Comparison of ENCODE assay signal across 8 cellular contexts in the genomic region with DNA sequence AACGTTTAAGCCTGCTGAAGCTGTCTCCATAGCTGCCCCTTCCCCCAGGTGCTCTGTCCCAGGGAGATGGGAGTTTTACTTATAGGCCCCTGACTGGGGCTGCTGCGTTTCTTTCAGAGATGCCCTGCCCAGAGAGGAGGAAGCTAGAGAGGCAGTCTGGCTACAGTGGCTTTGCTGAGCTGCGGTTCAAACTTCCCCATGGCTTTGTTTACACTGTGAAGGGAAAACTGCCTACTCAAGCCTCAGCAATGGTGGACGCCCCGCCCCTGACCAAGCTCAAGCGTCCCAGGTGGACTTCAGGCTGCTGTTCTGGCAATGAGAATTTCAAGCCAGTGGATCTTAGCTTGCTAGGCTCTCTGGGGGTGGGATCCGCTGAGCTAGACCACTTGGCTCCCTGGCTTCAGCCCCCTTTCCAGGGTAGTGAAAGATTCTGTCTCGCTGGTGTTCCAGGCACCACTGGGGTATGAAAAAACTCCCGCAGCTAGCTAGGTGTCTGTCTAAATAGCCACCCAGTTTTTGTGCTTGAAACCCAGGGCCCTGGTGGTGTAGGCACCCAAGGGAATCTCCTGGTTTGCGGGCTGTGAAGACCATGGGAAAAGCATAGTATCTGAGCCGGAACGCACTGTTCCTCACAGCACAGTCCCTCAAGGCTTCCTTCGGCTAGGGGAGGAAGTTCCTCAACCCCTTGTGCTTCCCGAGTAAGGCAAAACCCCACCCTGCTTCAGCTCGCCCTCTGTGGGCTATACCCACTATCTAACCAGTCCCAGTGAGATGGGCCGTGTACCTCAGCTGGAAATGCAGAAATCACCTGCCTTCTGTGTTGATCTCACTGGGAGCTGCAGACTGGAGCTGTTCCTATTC.
DNase-seq lines count a peak whose midpoint lies in the region; ATAC-seq, FAIRE-seq and TF ChIP-seq lines count a peak whose summit lies in the region.
"Not testable (repeated sequence)": the region's sequence is repeated elsewhere in the genome, so short reads cannot be mapped to it uniquely, and the experiment has no call there.

No MANE protein-coding gene starts in this region.

- SMC1A ChIA-PET in GM12878 (lab: Charles Lee; ENCODE audit: uncharacterized antibody, unreplicated experiment) = interaction anchor here (0.6 to 4.1 kb wide), 7 partner anchors 10 to 418 kb away, joined by 3 to 11 read pairs (median 4); no protein-coding TSS in a partner anchor

- H3K4me3 ChIP-seq in HL-60 (replicated peaks; ENCODE audit: insufficient read depth, low read length) = peak overlapping the region; percentile 44
- H3K4me3 ChIP-seq in OCI-LY1 (ENCODE audit: low read depth, low read length, poor library complexity, severe bottlenecking); GM12878; thymus (ENCODE audit: low read length): not testable (repeated sequence)
- peak overlapping the region in 1 of 2 donors; percentile 23 for H3K4me3 ChIP-seq in left lung

- not testable (repeated sequence) for H3K9me2 ChIP-seq in OCI-LY1 (ENCODE audit: low read depth, low read length)

- intact Hi-C loops in GM12878 (cut with micrococcal nuclease; ENCODE audit: unreplicated experiment) (loop anchor here (5.0 kb wide), 2 partner anchors 297 to 1357 kb away; no protein-coding TSS in a partner anchor), Right ventricle myocardium superior (cut with DNase I) (loop anchor here (10.0 kb wide), 1 partner anchor 295 kb away; no protein-coding TSS in a partner anchor), left lung (cut with DNase I) (loop anchor here in 1 of 2 donors (10.0 kb wide), 1 partner anchor 175 kb away; no protein-coding TSS in a partner anchor)
- intact Hi-C loops in sciatic nerve (cut with DNase I) = not testable (repeated sequence)

- not testable (repeated sequence) for H3K36me3 ChIP-seq in OCI-LY1 (ENCODE audit: insufficient read depth, low read length); GM12878 (ENCODE audit: control insufficient read depth in 2 of 2, insufficient read depth in 2 of 2, low read length in 1 of 2); left lung; thymus (ENCODE audit: control insufficient read depth, insufficient read depth)

- peak overlapping the region; percentile 36; the same call in 1 of the 2 replicates for H3K4me2 ChIP-seq in OCI-LY1 (ENCODE audit: low read length)
- not testable (repeated sequence) for H3K4me2 ChIP-seq in GM12878 (ENCODE audit: control insufficient read depth, insufficient read depth)

- DNase-seq in Ammon's horn (ENCODE audit: low spot score) (peak; percentile 53), HL-60 (ENCODE audit: low read depth in 1 of 2, low spot score in 1 of 2) (peak in 1 of 2 experiments; percentile 87), Right ventricle myocardium superior (peak; percentile 72), left lung (peak in 1 of 2 donors; percentile 67)
- not testable (repeated sequence) for DNase-seq in GM12878 (ENCODE audit: low read depth, low spot score); sciatic nerve (ENCODE audit: low spot score)

- ATAC-seq in GM12878 (peak; percentile 34; the same call in 1 of the 3 replicates), Right ventricle myocardium superior (ENCODE audit: poor library complexity) (peak; percentile 67), left lung (peak; percentile 89), sciatic nerve (peak; percentile 74)

- BruUV-seq in GM12878 (replicated peaks; lab: Mats Ljungman, UMichigan) = not testable (repeated sequence)

- H3F3A ChIP-seq in OCI-LY1 (ENCODE audit: insufficient read depth, low read length) = not testable (repeated sequence)

- not testable (repeated sequence) for H2AFZ ChIP-seq in OCI-LY1 (ENCODE audit: low read length); GM12878 (ENCODE audit: control insufficient read depth, low read depth, low read length)

- H3K4me1 ChIP-seq in OCI-LY1 (ENCODE audit: insufficient read depth, low read length, severe bottlenecking) (peaks cover 18% of the 10 kb centered on the region), left lung (peaks cover 3 to 19% of the 10 kb centered on the region in 2 donors)
- not testable (repeated sequence) for H3K4me1 ChIP-seq in GM12878 (ENCODE audit: control insufficient read depth, insufficient read depth, low read length); thymus (ENCODE audit: control insufficient read depth, insufficient read depth, low read length)

- H3K27ac ChIP-seq in HL-60 (replicated peaks) = peak overlapping the region; percentile 73
- H3K27ac ChIP-seq in OCI-LY1 (ENCODE audit: low read depth, low read length, poor library complexity, severe bottlenecking); GM12878 (ENCODE audit: control insufficient read depth, insufficient read depth): not testable (repeated sequence)
- H3K27ac ChIP-seq in left lung = peak overlapping the region; percentile 53 to 70
- H3K27ac ChIP-seq in thymus (ENCODE audit: low read depth) = peak overlapping the region; percentile 27

- POLR2A ChIA-PET in GM12878 (lab: Charles Lee) = interaction anchor here (1.1 to 1.3 kb wide), 2 partner anchors 72 to 418 kb away, joined by 3 read pairs; no protein-coding TSS in a partner anchor

- RAD21 ChIA-PET in GM12878 (lab: Charles Lee; ENCODE audit: unreplicated experiment) = interaction anchor here (0.9 to 1.1 kb wide), 3 partner anchors 20 to 285 kb away, joined by 3 read pairs; no protein-coding TSS in a partner anchor

- not testable (repeated sequence) for H3K27me3 ChIP-seq in HL-60 (ENCODE audit: insufficient read depth, poor library complexity, severe bottlenecking); OCI-LY1 (ENCODE audit: insufficient read depth, low read length); GM12878 (replicated peaks in 1 of 2; ENCODE audit: control insufficient read depth in 2 of 2, insufficient read depth in 2 of 2, low read length in 1 of 2); left lung; thymus (ENCODE audit: control insufficient read depth, insufficient read depth)

- FAIRE-seq in GM12878 (lab: Jason Lieb, UNC) = not testable (repeated sequence)

- not testable (repeated sequence) for TF ChIP-seq CTCF in HL-60 (IDR thresholded peaks at IDR 0.05; ENCODE audit: insufficient read depth, low read length); OCI-LY1 (IDR thresholded peaks at IDR 0.05; ENCODE audit: low read length); GM12878 (IDR thresholded peaks at IDR 0.05 in 2 of 3, conservative IDR thresholded peaks at IDR 0.05 in 1 of 3; ENCODE audit: control insufficient read depth in 2 of 3, extremely low read depth in 1 of 3, insufficient read depth in 1 of 3, low read depth in 3 of 3, low read length in 3 of 3); left lung (IDR thresholded peaks at IDR 0.05)

- TF ChIP-seq RAD21 in GM12878 (IDR thresholded peaks at IDR 0.05; ENCODE audit: insufficient read depth, low read depth, low read length) = not testable (repeated sequence)

- CTCF ChIA-PET in GM12878 (lab: Yijun Ruan, JAX) = interaction anchor here (0.9 to 1.5 kb wide), 4 partner anchors 11 to 300 kb away, joined by 3 read pairs; no protein-coding TSS in a partner anchor

- not testable (repeated sequence) for H3K9ac ChIP-seq in OCI-LY1 (ENCODE audit: low read length); GM12878 (ENCODE audit: control insufficient read depth, insufficient read depth, low read length)

- TF ChIP-seq POLR2A in GM12878 (IDR thresholded peaks at IDR 0.05; ENCODE audit: low read depth, low read length) = not testable (repeated sequence)

- H4K20me1 ChIP-seq in OCI-LY1 (ENCODE audit: insufficient read depth, low read length); GM12878 (ENCODE audit: control insufficient read depth, insufficient read depth): not testable (repeated sequence)

- in situ Hi-C loops in GM12878 (cut with MboI) = not testable (repeated sequence)

- H3K9me3 ChIP-seq in OCI-LY1 (ENCODE audit: low read length); GM12878 (replicated peaks; ENCODE audit: control insufficient read depth, insufficient read depth, low read length); left lung; thymus (ENCODE audit: control insufficient read depth): not testable (repeated sequence)

- not testable (repeated sequence) for TF ChIP-seq EP300 in GM12878 (IDR thresholded peaks at IDR 0.05; ENCODE audit: borderline replicate concordance in 1 of 2, control insufficient read depth in 1 of 2, low read depth in 2 of 2, low read length in 2 of 2)

- H3K79me2 ChIP-seq in OCI-LY1 (ENCODE audit: insufficient read depth, low read length); GM12878 (ENCODE audit: control insufficient read depth, insufficient read depth, low read length): not testable (repeated sequence)

- 10% methylated on average over 16 of the region's 16 CpGs for WGBS in GM12878 (ENCODE audit: insufficient coverage, insufficient replicate concordance, low lambda C conversion rate, missing lambda C conversion rate)
- 20% methylated on average over 16 of the region's 16 CpGs for WGBS in thymus

TF ChIP-seq in GM12878, 131 proteins besides CTCF, POLR2A, EP300 and RAD21:
- 0 out of 2 replicates have a peak, but pooled peaks have one; percentile 12 for TF ChIP-seq IKZF1 (conservative IDR thresholded peaks at IDR 0.05)

Comparison
In these comparisons a context has a peak if more than half of its experiments do, and no peak if none do; other contexts are left out.
1. ATAC-seq: peak in every context shown above with its lines; median percentile 89 in left lung; 74 in sciatic nerve; 67 in Right ventricle myocardium superior; 34 in GM12878.